In genomic region chr14:101706509-101707284, GRCh38 we compare ENCODE assay signal across 9 cellular contexts. TPM values are rescaled to one million over a fixed set of nuclear protein-coding genes. Genes with fewer than 3 reads are reported as not detected.
A peak's percentile ranks its signal among the peaks of the same experiment; 100 is the strongest.
DNase-seq lines count a peak whose midpoint lies in the region; ATAC-seq, FAIRE-seq and TF ChIP-seq lines count a peak whose summit lies in the region.
"Had no signal": no experiment of that assay in that cellular context is flagged by ENCODE, and none has a peak within 500 bp of the region (broad histone marks: within the 10 kb centered on the region; RNA-seq: fewer than 3 reads in every experiment).

No MANE protein-coding gene starts in this region.

- TF ChIP-seq CTCF in DND-41 (IDR thresholded peaks at IDR 0.05; ENCODE audit: borderline replicate concordance, extremely low read depth, low read length, poor library complexity, severe bottlenecking) (no peak), RWPE2 (IDR thresholded peaks at IDR 0.05; ENCODE audit: poor library complexity, severe bottlenecking) (no peak), gastroesophageal sphincter (IDR thresholded peaks at IDR 0.05) (no peak), prostate gland (IDR thresholded peaks at IDR 0.05) (no peak), D721Med (IDR thresholded peaks at IDR 0.05; ENCODE audit: insufficient read depth, missing control alignments) (no peak)

- peak overlapping the region; percentile 35 for H3K9ac ChIP-seq in DND-41 (ENCODE audit: low read depth, low read length)

- peak overlapping the region; percentile 62 for H3K4me2 ChIP-seq in DND-41 (ENCODE audit: insufficient read depth, low read length)

- H3K27me3 ChIP-seq in DND-41 (ENCODE audit: insufficient read depth, low read length, poor library complexity) (peaks cover 3% of the 10 kb centered on the region), RWPE2 (ENCODE audit: insufficient read depth, poor library complexity, severe bottlenecking) (no peaks in the 10 kb centered on the region), gastroesophageal sphincter (peaks cover 37% of the 10 kb centered on the region), prostate gland (replicated peaks; ENCODE audit: insufficient read depth) (peaks cover 3% of the 10 kb centered on the region)

- H3K4me3 ChIP-seq in DND-41 (ENCODE audit: low read depth in 1 of 2, low read length in 2 of 2), result no peak overlapping the region
- H3K4me3 ChIP-seq in RWPE2 (ENCODE audit: severe bottlenecking), result no peak overlapping the region
- H3K4me3 ChIP-seq in gastroesophageal sphincter, result peak overlapping the region in 1 of 2 donors; percentile 46
- H3K4me3 ChIP-seq in prostate gland, result no peak overlapping the region

- no peaks in the 10 kb centered on the region for H4K20me1 ChIP-seq in DND-41 (ENCODE audit: insufficient read depth, low read length)

- FAIRE-seq in D721Med (lab: Jason Lieb, UNC), result no peak

- H3K27ac ChIP-seq in DND-41 (ENCODE audit: low read length) (no peak overlapping the region), RWPE2 (ENCODE audit: poor library complexity, severe bottlenecking) (no peak overlapping the region), gastroesophageal sphincter (peak overlapping the region in 3 of 4 donors; percentile 59 to 82 (median 77)), prostate gland (peak overlapping the region; percentile 6 to 45)

- H3K4me1 ChIP-seq in DND-41 (ENCODE audit: insufficient read depth, low read length) (peaks cover 15% of the 10 kb centered on the region), RWPE2 (ENCODE audit: insufficient read depth, poor library complexity, severe bottlenecking) (peaks cover 4% of the 10 kb centered on the region), gastroesophageal sphincter (peaks cover 0 to 28% (median 5%) of the 10 kb centered on the region in 3 donors), prostate gland (replicated peaks) (peaks cover 4% of the 10 kb centered on the region)

- TF ChIP-seq POLR2A in gastroesophageal sphincter (IDR thresholded peaks at IDR 0.05), result no peak
- TF ChIP-seq POLR2A in prostate gland (IDR thresholded peaks at IDR 0.05), result no peak

- intact Hi-C loops in prostate gland (cut with DNase I), result loop anchor here (10.0 kb wide), 2 partner anchors 248 to 388 kb away; no protein-coding TSS in a partner anchor

- no peaks in the 10 kb centered on the region for H3K36me3 ChIP-seq in DND-41 (ENCODE audit: insufficient read depth, low read length)
- H3K36me3 ChIP-seq in RWPE2 (ENCODE audit: low read depth), result no peaks in the 10 kb centered on the region
- no peaks in the 10 kb centered on the region for H3K36me3 ChIP-seq in gastroesophageal sphincter
- H3K36me3 ChIP-seq in prostate gland, result no peaks in the 10 kb centered on the region
- H3K36me3 ChIP-seq: thoracic aorta had no signal

- H2AFZ ChIP-seq in DND-41 (ENCODE audit: low read depth, low read length), result peak overlapping the region; percentile 83

- WGBS in gastroesophageal sphincter (ENCODE audit: low coverage in 1 of 2), 2 donors, result 68 to 83% methylated on average over 1 to 8 of the region's 22 CpGs
- WGBS in prostate gland, result 86% methylated on average over 22 of the region's 22 CpGs

- H3K79me2 ChIP-seq in DND-41 (ENCODE audit: insufficient read depth, low read length), result no peaks in the 10 kb centered on the region

- H3K9me3 ChIP-seq in DND-41 (ENCODE audit: insufficient read depth, low read length, severe bottlenecking) (no peaks in the 10 kb centered on the region), RWPE2 (ENCODE audit: severe bottlenecking) (no peaks in the 10 kb centered on the region), gastroesophageal sphincter (no peaks in the 10 kb centered on the region), prostate gland (no peaks in the 10 kb centered on the region)
- H3K9me3 ChIP-seq: thoracic aorta had no signal

- DNase-seq in DND-41 (no peak), RWPE2 (ENCODE audit: low spot score) (peak; percentile 61), prostate gland (ENCODE audit: low spot score) (no peak), AG20443 (ENCODE audit: low spot score) (no peak), COLO668 (lab: John Stamatoyannopoulos, UW; ENCODE audit: unreplicated experiment) (no peak), D721Med (ENCODE audit: insufficient read length, low spot score) (no peak)

- ATAC-seq in DND-41 (ENCODE audit: insufficient read depth, low read depth), result no peak; the same call in 2 of the 3 replicates
- no peak; the same call in 2 of the 3 replicates for ATAC-seq in RWPE2 (ENCODE audit: low read depth)
- no peak for ATAC-seq in gastroesophageal sphincter
- no peak for ATAC-seq in HG02884 (IDR thresholded peaks at IDR 0.05; ENCODE audit: unreplicated experiment)

- TF ChIP-seq EP300 in gastroesophageal sphincter (IDR thresholded peaks at IDR 0.05), result no peak

RNA-seq across cellular contexts. Expression of gene PPP2R5C, which starts 54.8 kb away (rescaled TPM):
- total RNA-seq in gastroesophageal sphincter (100 to 1,000 TPM; 123 to 199 (median 131) TPM), prostate gland (10 to 100 TPM; 67.8 to 96.2 TPM)

Comparison
In these comparisons a context has a peak if more than half of its experiments do, and no peak if none do; other contexts are left out.
1. H3K27ac ChIP-seq: peak in gastroesophageal sphincter (3 of 4) and prostate gland (2 of 2); none in DND-41 (single experiment) and RWPE2 (single experiment).